In genomic region chrX:119402588-119402987, GRCh38 we compare ENCODE assay signal across 21 cellular contexts. TPM values are rescaled to one million over a fixed set of nuclear protein-coding genes. Genes with fewer than 3 reads are reported as not detected.
DNase-seq lines count a peak whose midpoint lies in the region; ATAC-seq, FAIRE-seq and TF ChIP-seq lines count a peak whose summit lies in the region.
"Had no signal": no experiment of that assay in that cellular context is flagged by ENCODE, and none has a peak within 500 bp of the region (broad histone marks: within the 10 kb centered on the region; RNA-seq: fewer than 3 reads in every experiment).

No MANE protein-coding gene starts in this region.

- peaks cover 4 to 6% of the 10 kb centered on the region in 2 donors for H3K36me3 Mint-ChIP-seq in CD14-positive monocyte
- H3K36me3 Mint-ChIP-seq: CD4-positive, CD25-positive, alpha-beta regulatory T cell had no signal

- no peak for TF ChIP-seq EP300 in K562 (IDR thresholded peaks at IDR 0.05; ENCODE audit: low read length)

- H3K36me3 ChIP-seq in Loucy (ENCODE audit: insufficient read depth, low read length) = no peaks in the 10 kb centered on the region
- H3K36me3 ChIP-seq in OCI-LY7 (ENCODE audit: insufficient read depth, low read length) = peaks cover 8% of the 10 kb centered on the region; the same call in 1 of the 2 replicates
- no peaks in the 10 kb centered on the region; the same call in 2 of the 3 replicates for H3K36me3 ChIP-seq in K562 (ENCODE audit: control insufficient read depth, insufficient read depth, low read length)

- H3K27me3 ChIP-seq in Loucy (ENCODE audit: insufficient read depth, low read length, poor library complexity, severe bottlenecking) (no peaks in the 10 kb centered on the region), K562 (ENCODE audit: control insufficient read depth in 2 of 2, insufficient read depth in 2 of 2, low read length in 2 of 2) (no peaks in the 10 kb centered on the region)
- H3K27me3 ChIP-seq: MG63 had no signal

- no peak overlapping the region for H3K4me3 Mint-ChIP-seq in CD14-positive monocyte
- H3K4me3 Mint-ChIP-seq: CD4-positive, CD25-positive, alpha-beta regulatory T cell; T-cell had no signal

- H3K4me3 ChIP-seq in Loucy (ENCODE audit: low read length, poor library complexity, severe bottlenecking) (no peak overlapping the region), OCI-LY7 (ENCODE audit: low read depth, low read length, poor library complexity, severe bottlenecking) (no peak overlapping the region), K562 (no peak overlapping the region)
- H3K4me3 ChIP-seq: MG63, SK-N-MC had no signal

- POLR2A ChIA-PET in OCI-LY7 (lab: Charles Lee) = no interaction called here
- POLR2A ChIA-PET in K562 (lab: Yijun Ruan, JAX) = no interaction called here

- no TSS peak for BruUV-seq in OCI-LY7 (replicated peaks; lab: Mats Ljungman, UMichigan)
- no TSS peak for BruUV-seq in K562 (replicated peaks; lab: Mats Ljungman, UMichigan)

- 28% methylated on average over 4 of the region's 4 CpGs for WGBS in K562 (ENCODE audit: insufficient coverage, low coverage, missing lambda C conversion rate)

- H3K9me3 Mint-ChIP-seq in CD14-positive monocyte = peaks cover 0 to 1% (median 0%) of the 10 kb centered on the region in 7 donors
- H3K9me3 Mint-ChIP-seq: T-cell had no signal

- H3K9ac ChIP-seq in Loucy (ENCODE audit: low read depth, low read length, poor library complexity, severe bottlenecking) (no peak overlapping the region), K562 (ENCODE audit: insufficient read depth in 1 of 2, low read depth in 2 of 2, low read length in 2 of 2) (no peak overlapping the region)

- H3K9me3 ChIP-seq in Loucy (ENCODE audit: insufficient read depth, low read depth, low read length) (no peaks in the 10 kb centered on the region), OCI-LY7 (ENCODE audit: low read length) (no peaks in the 10 kb centered on the region), K562 (replicated peaks; ENCODE audit: control insufficient read depth, insufficient read depth, low read depth, low read length) (no peaks in the 10 kb centered on the region)
- H3K9me3 ChIP-seq: Caco-2, MG63 had no signal

- H3K4me2 ChIP-seq in Loucy (ENCODE audit: low read depth, low read length, poor library complexity, severe bottlenecking) (peak overlapping the region; percentile 98), OCI-LY7 (ENCODE audit: low read length) (peak overlapping the region; percentile 91; the same call in 1 of the 2 replicates), K562 (ENCODE audit: insufficient read depth, low read length) (no peak overlapping the region)

- in situ Hi-C loops in K562 (cut with MboI) = no loop called here

- H3K27ac ChIP-seq in OCI-LY7 (ENCODE audit: low read depth, low read length, poor library complexity, severe bottlenecking) (no peak overlapping the region), K562 (ENCODE audit: extremely low read depth, low read depth, low read length) (no peak overlapping the region)
- H3K27ac ChIP-seq: SK-N-MC had no signal

- TF ChIP-seq CTCF in CD14-positive monocyte (IDR thresholded peaks at IDR 0.05) (no peak), Loucy (conservative IDR thresholded peaks at IDR 0.05; ENCODE audit: low read length) (no peak), OCI-LY7 (conservative IDR thresholded peaks at IDR 0.05; ENCODE audit: low read length) (no peak), K562 (IDR thresholded peaks at IDR 0.05 in 2 of 3, conservative IDR thresholded peaks at IDR 0.05 in 1 of 3; ENCODE audit: insufficient read depth in 2 of 3, low read depth in 1 of 3, low read length in 3 of 3) (no peak)

- H2AFZ ChIP-seq in Loucy (ENCODE audit: low read length) (no peak overlapping the region), OCI-LY7 (ENCODE audit: low read length) (no peak overlapping the region), K562 (ENCODE audit: low read depth, low read length) (no peak overlapping the region)

- no peaks in the 10 kb centered on the region for H4K20me1 ChIP-seq in Loucy (ENCODE audit: insufficient read depth, low read length, poor library complexity, severe bottlenecking)
- H4K20me1 ChIP-seq in OCI-LY7 (ENCODE audit: insufficient read depth, low read length) = no peaks in the 10 kb centered on the region
- H4K20me1 ChIP-seq in K562 (replicated peaks; ENCODE audit: control insufficient read depth, insufficient read depth, low read length) = no peaks in the 10 kb centered on the region

- CTCF ChIA-PET in OCI-LY7 (lab: Charles Lee; ENCODE audit: unreplicated experiment) (no interaction called here), K562 (lab: Yijun Ruan, JAX; ENCODE audit: low intra/inter-chr PET ratio) (no interaction called here)

- H3K79me2 ChIP-seq in Loucy (ENCODE audit: insufficient read depth, low read length) (peaks cover 12% of the 10 kb centered on the region; the same call in 1 of the 2 replicates), OCI-LY7 (ENCODE audit: insufficient read depth, low read depth, low read length) (no peaks in the 10 kb centered on the region), K562 (ENCODE audit: control insufficient read depth, insufficient read depth, low read length) (0 out of 3 replicates have a peak, but pooled peaks cover 3% of the 10 kb centered on the region)

- no peaks in the 10 kb centered on the region for H3F3A ChIP-seq in Loucy (ENCODE audit: low read depth)

- H3K27ac Mint-ChIP-seq in CD14-positive monocyte = no peak overlapping the region
- H3K27ac Mint-ChIP-seq: CD4-positive, CD25-positive, alpha-beta regulatory T cell; T-cell had no signal

- H3K4me1 ChIP-seq in Loucy (ENCODE audit: insufficient read depth, low read length, poor library complexity, severe bottlenecking) = peaks cover 21% of the 10 kb centered on the region
- peaks cover 19% of the 10 kb centered on the region for H3K4me1 ChIP-seq in OCI-LY7 (ENCODE audit: insufficient read depth, low read length, poor library complexity, severe bottlenecking)
- peaks cover 17 to 25% of the 10 kb centered on the region in 2 experiments; a peak in 4 of 5 replicates for H3K4me1 ChIP-seq in K562 (replicated peaks in 1 of 2; ENCODE audit: control insufficient read depth in 2 of 2, insufficient read depth in 2 of 2, low read length in 2 of 2)
- H3K4me1 ChIP-seq: Caco-2 had no signal

- H3K27me3 Mint-ChIP-seq in CD14-positive monocyte (ENCODE audit: low read depth in 3 of 3) = peaks cover 0 to 6% (median 2%) of the 10 kb centered on the region in 3 donors
- H3K27me3 Mint-ChIP-seq: CD4-positive, CD25-positive, alpha-beta regulatory T cell had no signal

- no peak for TF ChIP-seq POLR2A in K562 (conservative IDR thresholded peaks at IDR 0.05)
- TF ChIP-seq POLR2A in GM12892 (IDR thresholded peaks at IDR 0.05; ENCODE audit: low read depth, low read length) = no peak

- FAIRE-seq in K562 (lab: Jason Lieb, UNC) = no peak
- FAIRE-seq in GM12892 (lab: Jason Lieb, UNC) = no peak
- FAIRE-seq: H1, RCC 7860 had no signal

- no peaks in the 10 kb centered on the region for H3K9me2 ChIP-seq in Loucy (replicated peaks; ENCODE audit: low read depth, low read length)
- H3K9me2 ChIP-seq in OCI-LY7 (ENCODE audit: insufficient read depth, low read length) = no peaks in the 10 kb centered on the region

- H3K4me1 Mint-ChIP-seq in CD14-positive monocyte = peaks cover 43% of the 10 kb centered on the region

- peak; percentile 40 for DNase-seq in CD14-positive monocyte (ENCODE audit: low spot score)
- DNase-seq in OCI-LY7 (ENCODE audit: low spot score) = no peak
- DNase-seq in K562 (ENCODE audit: extremely low read depth in 1 of 4, low spot score in 3 of 4) = peak in 1 of 4 experiments; percentile 28
- DNase-seq in GM12892 (ENCODE audit: insufficient read length) = no peak
- DNase-seq in retina = no peak
- no peak for DNase-seq in DMS79 treated with DMSO at 0.1 percent for 48 hours (lab: John Stamatoyannopoulos, UW)
- DNase-seq: Caco-2; CD4-positive, CD25-positive, alpha-beta regulatory T cell; GDM1; MG63; NCI-H187; NCI-H2227 treated with DMSO at 0.1 percent for 48 hours; NCI-H510A treated with DMSO at 0.1 percent for 48 hours; NCI-H82; T-cell had no signal

- intact Hi-C loops in CD14-positive monocyte (cut with micrococcal nuclease) (no loop called here), OCI-LY7 (cut with micrococcal nuclease; ENCODE audit: unreplicated experiment) (no loop called here), K562 (cut with micrococcal nuclease) (no loop called here)

- ATAC-seq in K562 (no peak), HG03280 (IDR thresholded peaks at IDR 0.05; ENCODE audit: unreplicated experiment) (no peak)
- ATAC-seq: Right ventricle myocardium inferior, T-cell had no signal

- TF ChIP-seq RAD21 in K562 (CRISPR knock-in tag; conservative IDR thresholded peaks at IDR 0.05 in 1 of 2, IDR thresholded peaks at IDR 0.05 in 1 of 2) = no peak

- H3K9me1 ChIP-seq in K562 (ENCODE audit: control insufficient read depth, insufficient read depth, low read length) = no peaks in the 10 kb centered on the region

TF ChIP-seq in K562, 482 proteins besides CTCF, POLR2A, EP300 and RAD21 (continues in another document):
- no peak for TF ChIP-seq FOSL1 (tag; conservative IDR thresholded peaks at IDR 0.05)
- TF ChIP-seq CBFA2T3 (IDR thresholded peaks at IDR 0.05) = 0 out of 2 replicates have a peak, but pooled peaks have one; percentile 10
- peak; percentile 88 for TF ChIP-seq ATF7 (IDR thresholded peaks at IDR 0.05)
- no peak for TF ChIP-seq MCM7 (IDR thresholded peaks at IDR 0.05)
- TF ChIP-seq SMARCA4 (IDR thresholded peaks at IDR 0.05) = no peak
- no peak for TF ChIP-seq FUS (optimal IDR thresholded peaks at IDR 0.05; ENCODE audit: low read depth, low read length)

RNA-seq across cellular contexts. Expression of gene SLC25A43, which starts 3.5 kb away (rescaled TPM):
- 1 to 10 TPM; 6.8 to 8.6 TPM for polyA plus RNA-seq in CD14-positive monocyte
- 10.6 and 13.7 TPM in 2 replicates for total RNA-seq in OCI-LY7 (2014; rRNA removed; shearing (Covaris generic))
- total RNA-seq in OCI-LY7 (2022) = 14.3 and 15.6 TPM in 2 replicates
- 2.7 and 4.8 TPM in 2 replicates for total RNA-seq in K562 (2011; cell fraction: chromatin; rRNA removed; ENCODE audit: low replicate concordance)
- 1.8 and 2.2 TPM in 2 replicates for total RNA-seq in K562 (2011; cell fraction: nucleolus; rRNA removed)
- 3.0 and 3.7 TPM in 2 replicates for total RNA-seq in K562 (2011; cell fraction: nucleoplasm; rRNA removed)
- 4.0 and 5.4 TPM in 2 replicates for total RNA-seq in K562 (2014; rRNA removed)
- 5.1 and 5.7 TPM in 2 replicates for total RNA-seq in K562 (2014; rRNA removed; fragmentation: Illumina TruSeq; extraction: Trizol)
- 4.4 and 5.0 TPM in 2 replicates for total RNA-seq in K562 (2015; rRNA removed; fragmentation: Illumina TruSeq; extraction: Trizol)
- total RNA-seq in K562 (2021) = 4.8 and 5.8 TPM in 2 replicates
- 3.2 and 3.6 TPM in 2 replicates for polyA plus RNA-seq in K562 (2011; rRNA removed)
- polyA plus RNA-seq in K562 (2011; cell fraction: cytosol; rRNA removed) = 3.0 and 3.3 TPM in 2 replicates
- polyA plus RNA-seq in K562 (2011; cell fraction: nucleus; rRNA removed) = 2.2 and 2.3 TPM in 2 replicates
- polyA plus RNA-seq in K562 (2012) = 6.8 and 11.2 TPM in 2 replicates
- polyA plus RNA-seq in K562 (2014; fragmentation: Illumina TruSeq; extraction: Trizol) = 6.6 and 8.4 TPM in 2 replicates
- 1 to 10 TPM; 1.3 to 2.2 TPM for polyA plus RNA-seq in K562 (2014; fragmentation: Nextera tagmentation; extraction: Ambion mirVana)
- 2.9 and 4.1 TPM in 2 replicates for polyA plus RNA-seq in K562 (2014; rRNA removed)
- 1.8 and 1.9 TPM in 2 replicates for polyA minus RNA-seq in K562 (2011; rRNA and poly(A)+ RNA removed)
- polyA minus RNA-seq in K562 (2011; cell fraction: cytosol; rRNA and poly(A)+ RNA removed) = 1.4 and 1.6 TPM in 2 replicates
- polyA minus RNA-seq in K562 (2011; cell fraction: nucleus; rRNA and poly(A)+ RNA removed) = 1.2 and 1.3 TPM in 2 replicates
- polyA plus RNA-seq in GM12892 (2012; ENCODE audit: missing spikeins) = 12.6 TPM
